Comparison of ENCODE assay signal across 1 cellular context in the genomic region with DNA sequence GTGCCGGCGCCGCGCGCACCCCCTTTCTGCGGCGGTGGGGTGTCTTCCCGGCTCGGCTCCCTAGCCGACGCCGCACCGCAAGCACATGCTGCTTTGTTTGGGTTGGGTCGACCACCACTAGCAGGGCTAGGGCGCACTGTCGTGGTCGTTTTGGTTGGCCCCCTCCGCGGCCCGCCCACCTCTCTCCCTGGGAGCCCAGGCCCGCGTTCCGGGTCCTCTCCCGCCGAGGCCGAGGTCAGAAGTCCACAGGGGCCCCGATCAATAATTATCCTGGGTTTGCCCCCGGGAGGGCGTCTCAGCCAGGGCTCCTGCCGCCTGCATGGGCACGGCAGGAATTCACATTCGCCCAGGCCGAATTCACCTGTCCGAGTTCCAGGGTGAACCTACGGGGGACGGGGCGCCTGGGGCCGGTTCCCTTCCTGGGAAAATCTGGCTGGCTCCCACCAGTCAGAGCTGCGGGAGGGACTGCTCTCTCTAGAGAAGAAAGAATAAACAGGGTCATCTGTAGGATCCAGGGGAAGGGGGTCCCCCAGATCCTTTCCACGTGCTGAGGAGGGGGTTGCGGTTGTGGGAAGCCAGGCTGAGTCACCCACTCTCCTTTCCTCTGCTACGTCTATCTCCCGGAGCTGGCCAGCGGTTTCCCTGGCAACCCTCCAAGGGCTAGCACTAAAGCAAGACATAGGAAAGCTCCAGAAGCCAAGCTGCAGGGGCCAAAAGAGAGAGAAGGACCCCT.
A peak's percentile ranks its signal among the peaks of the same experiment; 100 is the strongest.
TF ChIP-seq lines count a peak whose summit lies in the region.

No MANE protein-coding gene starts in this region.

TF ChIP-seq in K562, 482 proteins besides CTCF, POLR2A, EP300 and RAD21 (continued from another document and continues in another):
- TF ChIP-seq, protein P1, sequence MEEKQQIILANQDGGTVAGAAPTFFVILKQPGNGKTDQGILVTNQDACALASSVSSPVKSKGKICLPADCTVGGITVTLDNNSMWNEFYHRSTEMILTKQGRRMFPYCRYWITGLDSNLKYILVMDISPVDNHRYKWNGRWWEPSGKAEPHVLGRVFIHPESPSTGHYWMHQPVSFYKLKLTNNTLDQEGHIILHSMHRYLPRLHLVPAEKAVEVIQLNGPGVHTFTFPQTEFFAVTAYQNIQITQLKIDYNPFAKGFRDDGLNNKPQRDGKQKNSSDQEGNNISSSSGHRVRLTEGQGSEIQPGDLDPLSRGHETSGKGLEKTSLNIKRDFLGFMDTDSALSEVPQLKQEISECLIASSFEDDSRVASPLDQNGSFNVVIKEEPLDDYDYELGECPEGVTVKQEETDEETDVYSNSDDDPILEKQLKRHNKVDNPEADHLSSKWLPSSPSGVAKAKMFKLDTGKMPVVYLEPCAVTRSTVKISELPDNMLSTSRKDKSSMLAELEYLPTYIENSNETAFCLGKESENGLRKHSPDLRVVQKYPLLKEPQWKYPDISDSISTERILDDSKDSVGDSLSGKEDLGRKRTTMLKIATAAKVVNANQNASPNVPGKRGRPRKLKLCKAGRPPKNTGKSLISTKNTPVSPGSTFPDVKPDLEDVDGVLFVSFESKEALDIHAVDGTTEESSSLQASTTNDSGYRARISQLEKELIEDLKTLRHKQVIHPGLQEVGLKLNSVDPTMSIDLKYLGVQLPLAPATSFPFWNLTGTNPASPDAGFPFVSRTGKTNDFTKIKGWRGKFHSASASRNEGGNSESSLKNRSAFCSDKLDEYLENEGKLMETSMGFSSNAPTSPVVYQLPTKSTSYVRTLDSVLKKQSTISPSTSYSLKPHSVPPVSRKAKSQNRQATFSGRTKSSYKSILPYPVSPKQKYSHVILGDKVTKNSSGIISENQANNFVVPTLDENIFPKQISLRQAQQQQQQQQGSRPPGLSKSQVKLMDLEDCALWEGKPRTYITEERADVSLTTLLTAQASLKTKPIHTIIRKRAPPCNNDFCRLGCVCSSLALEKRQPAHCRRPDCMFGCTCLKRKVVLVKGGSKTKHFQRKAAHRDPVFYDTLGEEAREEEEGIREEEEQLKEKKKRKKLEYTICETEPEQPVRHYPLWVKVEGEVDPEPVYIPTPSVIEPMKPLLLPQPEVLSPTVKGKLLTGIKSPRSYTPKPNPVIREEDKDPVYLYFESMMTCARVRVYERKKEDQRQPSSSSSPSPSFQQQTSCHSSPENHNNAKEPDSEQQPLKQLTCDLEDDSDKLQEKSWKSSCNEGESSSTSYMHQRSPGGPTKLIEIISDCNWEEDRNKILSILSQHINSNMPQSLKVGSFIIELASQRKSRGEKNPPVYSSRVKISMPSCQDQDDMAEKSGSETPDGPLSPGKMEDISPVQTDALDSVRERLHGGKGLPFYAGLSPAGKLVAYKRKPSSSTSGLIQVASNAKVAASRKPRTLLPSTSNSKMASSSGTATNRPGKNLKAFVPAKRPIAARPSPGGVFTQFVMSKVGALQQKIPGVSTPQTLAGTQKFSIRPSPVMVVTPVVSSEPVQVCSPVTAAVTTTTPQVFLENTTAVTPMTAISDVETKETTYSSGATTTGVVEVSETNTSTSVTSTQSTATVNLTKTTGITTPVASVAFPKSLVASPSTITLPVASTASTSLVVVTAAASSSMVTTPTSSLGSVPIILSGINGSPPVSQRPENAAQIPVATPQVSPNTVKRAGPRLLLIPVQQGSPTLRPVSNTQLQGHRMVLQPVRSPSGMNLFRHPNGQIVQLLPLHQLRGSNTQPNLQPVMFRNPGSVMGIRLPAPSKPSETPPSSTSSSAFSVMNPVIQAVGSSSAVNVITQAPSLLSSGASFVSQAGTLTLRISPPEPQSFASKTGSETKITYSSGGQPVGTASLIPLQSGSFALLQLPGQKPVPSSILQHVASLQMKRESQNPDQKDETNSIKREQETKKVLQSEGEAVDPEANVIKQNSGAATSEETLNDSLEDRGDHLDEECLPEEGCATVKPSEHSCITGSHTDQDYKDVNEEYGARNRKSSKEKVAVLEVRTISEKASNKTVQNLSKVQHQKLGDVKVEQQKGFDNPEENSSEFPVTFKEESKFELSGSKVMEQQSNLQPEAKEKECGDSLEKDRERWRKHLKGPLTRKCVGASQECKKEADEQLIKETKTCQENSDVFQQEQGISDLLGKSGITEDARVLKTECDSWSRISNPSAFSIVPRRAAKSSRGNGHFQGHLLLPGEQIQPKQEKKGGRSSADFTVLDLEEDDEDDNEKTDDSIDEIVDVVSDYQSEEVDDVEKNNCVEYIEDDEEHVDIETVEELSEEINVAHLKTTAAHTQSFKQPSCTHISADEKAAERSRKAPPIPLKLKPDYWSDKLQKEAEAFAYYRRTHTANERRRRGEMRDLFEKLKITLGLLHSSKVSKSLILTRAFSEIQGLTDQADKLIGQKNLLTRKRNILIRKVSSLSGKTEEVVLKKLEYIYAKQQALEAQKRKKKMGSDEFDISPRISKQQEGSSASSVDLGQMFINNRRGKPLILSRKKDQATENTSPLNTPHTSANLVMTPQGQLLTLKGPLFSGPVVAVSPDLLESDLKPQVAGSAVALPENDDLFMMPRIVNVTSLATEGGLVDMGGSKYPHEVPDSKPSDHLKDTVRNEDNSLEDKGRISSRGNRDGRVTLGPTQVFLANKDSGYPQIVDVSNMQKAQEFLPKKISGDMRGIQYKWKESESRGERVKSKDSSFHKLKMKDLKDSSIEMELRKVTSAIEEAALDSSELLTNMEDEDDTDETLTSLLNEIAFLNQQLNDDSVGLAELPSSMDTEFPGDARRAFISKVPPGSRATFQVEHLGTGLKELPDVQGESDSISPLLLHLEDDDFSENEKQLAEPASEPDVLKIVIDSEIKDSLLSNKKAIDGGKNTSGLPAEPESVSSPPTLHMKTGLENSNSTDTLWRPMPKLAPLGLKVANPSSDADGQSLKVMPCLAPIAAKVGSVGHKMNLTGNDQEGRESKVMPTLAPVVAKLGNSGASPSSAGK (IDR thresholded peaks at IDR 0.05), result peak; percentile 59
- TF ChIP-seq HNRNPL (IDR thresholded peaks at IDR 0.05; ENCODE audit: low read depth, low read length) (0 out of 2 replicates have a peak, but pooled peaks have one; percentile 33), ESRRA (IDR thresholded peaks at IDR 0.05; ENCODE audit: borderline replicate concordance, low read depth) (peak; percentile 67), POLR2G (IDR thresholded peaks at IDR 0.05; ENCODE audit: low read depth, low read length) (peak; percentile 86), ELF2 (CRISPR knock-in tag; IDR thresholded peaks at IDR 0.05) (peak; percentile 83; the same call in 1 of the 2 replicates), ARNT (IDR thresholded peaks at IDR 0.05) (peak in 1 of 2 experiments; percentile 30; a peak in 1 of 4 replicates), SRSF3 (IDR thresholded peaks at IDR 0.05; ENCODE audit: insufficient read depth, low read length) (0 out of 2 replicates have a peak, but pooled peaks have one; percentile 57), RBM14 (IDR thresholded peaks at IDR 0.05; ENCODE audit: borderline replicate concordance, insufficient read depth, low read depth, low read length) (peak; percentile 69; the same call in 1 of the 2 replicates), CBFA2T3 (IDR thresholded peaks at IDR 0.05) (no peak), ZNF197 (CRISPR knock-in tag; IDR thresholded peaks at IDR 0.05; ENCODE audit: low read depth) (0 out of 2 replicates have a peak, but pooled peaks have one; percentile 64), SPI1 (IDR thresholded peaks at IDR 0.05; ENCODE audit: borderline replicate concordance, low read depth, low read length) (no peak), MTA1 (IDR thresholded peaks at IDR 0.05; ENCODE audit: borderline replicate concordance) (peak; percentile 74; the same call in 1 of the 2 replicates), KAT7 (CRISPR knock-in tag; IDR thresholded peaks at IDR 0.05; ENCODE audit: borderline replicate concordance) (0 out of 2 replicates have a peak, but pooled peaks have one; percentile 43), ZNF695 (CRISPR knock-in tag; IDR thresholded peaks at IDR 0.05) (no peak), PTBP1 (IDR thresholded peaks at IDR 0.05; ENCODE audit: low read depth, low read length) (0 out of 2 replicates have a peak, but pooled peaks have one; percentile 62), GTF2F1 (IDR thresholded peaks at IDR 0.05; ENCODE audit: low read depth, low read length) (peak; percentile 27; the same call in 1 of the 2 replicates)
- TF ChIP-seq, protein P2, sequence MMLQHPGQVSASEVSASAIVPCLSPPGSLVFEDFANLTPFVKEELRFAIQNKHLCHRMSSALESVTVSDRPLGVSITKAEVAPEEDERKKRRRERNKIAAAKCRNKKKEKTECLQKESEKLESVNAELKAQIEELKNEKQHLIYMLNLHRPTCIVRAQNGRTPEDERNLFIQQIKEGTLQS (IDR thresholded peaks at IDR 0.05), result peak; percentile 90
- TF ChIP-seq, protein P2 (CRISPR knock-in tag; conservative IDR thresholded peaks at IDR 0.05), result 0 out of 2 replicates have a peak, but pooled peaks have one; percentile 77
- TF ChIP-seq, protein P3, sequence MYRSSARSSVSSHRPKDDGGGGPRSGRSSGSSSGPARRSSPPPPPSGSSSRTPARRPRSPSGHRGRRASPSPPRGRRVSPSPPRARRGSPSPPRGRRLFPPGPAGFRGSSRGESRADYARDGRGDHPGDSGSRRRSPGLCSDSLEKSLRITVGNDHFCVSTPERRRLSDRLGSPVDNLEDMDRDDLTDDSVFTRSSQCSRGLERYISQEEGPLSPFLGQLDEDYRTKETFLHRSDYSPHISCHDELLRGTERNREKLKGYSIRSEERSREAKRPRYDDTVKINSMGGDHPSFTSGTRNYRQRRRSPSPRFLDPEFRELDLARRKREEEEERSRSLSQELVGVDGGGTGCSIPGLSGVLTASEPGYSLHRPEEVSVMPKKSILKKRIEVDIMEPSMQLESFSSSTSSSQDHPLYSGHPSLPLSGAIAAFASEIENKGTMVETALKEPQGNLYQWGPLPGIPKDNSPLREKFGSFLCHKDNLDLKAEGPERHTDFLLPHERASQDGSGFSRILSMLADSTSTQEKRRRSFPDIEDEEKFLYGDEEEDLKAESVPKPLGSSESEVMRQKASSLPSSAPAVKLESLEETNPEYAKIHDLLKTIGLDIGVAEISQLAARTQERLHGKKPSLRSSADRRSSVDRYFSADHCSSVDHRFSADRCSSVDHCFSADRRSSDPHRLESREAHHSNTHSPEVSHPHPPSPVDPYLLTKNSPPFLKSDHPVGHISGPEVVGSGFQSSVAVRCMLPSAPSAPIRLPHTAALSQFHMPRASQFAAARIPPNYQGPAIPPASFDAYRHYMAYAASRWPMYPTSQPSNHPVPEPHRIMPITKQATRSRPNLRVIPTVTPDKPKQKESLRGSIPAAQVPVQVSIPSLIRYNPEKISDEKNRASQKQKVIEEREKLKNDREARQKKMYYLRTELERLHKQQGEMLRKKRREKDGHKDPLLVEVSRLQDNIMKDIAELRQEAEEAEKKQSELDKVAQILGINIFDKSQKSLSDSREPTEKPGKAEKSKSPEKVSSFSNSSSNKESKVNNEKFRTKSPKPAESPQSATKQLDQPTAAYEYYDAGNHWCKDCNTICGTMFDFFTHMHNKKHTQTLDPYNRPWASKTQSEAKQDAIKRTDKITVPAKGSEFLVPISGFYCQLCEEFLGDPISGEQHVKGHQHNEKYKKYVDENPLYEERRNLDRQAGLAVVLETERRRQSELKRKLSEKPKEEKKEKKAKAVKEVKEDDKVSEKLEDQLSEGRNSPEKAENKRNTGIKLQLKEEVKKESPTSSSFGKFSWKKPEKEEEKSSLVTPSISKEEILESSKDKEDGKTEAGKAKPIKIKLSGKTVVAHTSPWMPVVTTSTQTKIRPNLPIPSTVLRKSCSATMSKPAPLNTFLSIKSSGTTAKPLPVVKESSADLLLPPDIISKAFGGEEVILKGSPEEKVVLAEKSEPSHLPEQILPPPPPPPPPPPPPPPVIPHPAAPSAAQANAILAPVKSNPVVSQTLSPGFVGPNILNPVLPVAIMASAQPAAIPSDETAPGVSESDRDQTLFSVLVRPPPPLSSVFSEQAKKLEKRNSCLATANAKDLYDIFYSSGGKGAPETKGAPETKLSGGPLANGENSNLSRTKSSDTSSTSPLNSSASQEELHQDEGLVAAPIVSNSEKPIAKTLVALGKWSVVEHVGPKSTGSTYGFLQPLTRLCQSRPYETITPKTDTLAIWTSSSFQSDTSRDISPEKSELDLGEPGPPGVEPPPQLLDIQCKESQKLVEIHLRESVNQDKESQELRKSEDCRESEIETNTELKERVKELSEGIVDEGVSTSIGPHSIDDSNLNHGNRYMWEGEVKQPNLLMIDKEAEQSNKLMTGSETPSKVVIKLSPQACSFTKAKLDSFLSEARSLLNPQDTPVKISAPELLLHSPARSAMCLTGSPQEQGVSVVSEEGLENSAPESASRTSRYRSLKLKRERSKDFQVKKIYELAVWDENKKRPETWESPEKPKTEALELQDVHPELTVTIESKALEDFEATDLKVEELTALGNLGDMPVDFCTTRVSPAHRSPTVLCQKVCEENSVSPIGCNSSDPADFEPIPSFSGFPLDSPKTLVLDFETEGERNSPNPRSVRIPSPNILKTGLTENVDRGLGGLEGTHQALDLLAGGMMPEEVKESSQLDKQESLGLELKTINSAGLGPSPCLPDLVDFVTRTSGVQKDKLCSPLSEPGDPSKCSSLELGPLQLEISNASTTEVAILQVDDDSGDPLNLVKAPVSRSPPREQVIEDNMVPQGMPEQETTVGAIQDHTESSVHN (IDR thresholded peaks at IDR 0.05; ENCODE audit: borderline replicate concordance in 1 of 2, low read depth in 1 of 2), result 0 out of 4 replicates have a peak, but pooled peaks of 1 of the 2 experiments have one; percentile 30
- TF ChIP-seq, protein P4, sequence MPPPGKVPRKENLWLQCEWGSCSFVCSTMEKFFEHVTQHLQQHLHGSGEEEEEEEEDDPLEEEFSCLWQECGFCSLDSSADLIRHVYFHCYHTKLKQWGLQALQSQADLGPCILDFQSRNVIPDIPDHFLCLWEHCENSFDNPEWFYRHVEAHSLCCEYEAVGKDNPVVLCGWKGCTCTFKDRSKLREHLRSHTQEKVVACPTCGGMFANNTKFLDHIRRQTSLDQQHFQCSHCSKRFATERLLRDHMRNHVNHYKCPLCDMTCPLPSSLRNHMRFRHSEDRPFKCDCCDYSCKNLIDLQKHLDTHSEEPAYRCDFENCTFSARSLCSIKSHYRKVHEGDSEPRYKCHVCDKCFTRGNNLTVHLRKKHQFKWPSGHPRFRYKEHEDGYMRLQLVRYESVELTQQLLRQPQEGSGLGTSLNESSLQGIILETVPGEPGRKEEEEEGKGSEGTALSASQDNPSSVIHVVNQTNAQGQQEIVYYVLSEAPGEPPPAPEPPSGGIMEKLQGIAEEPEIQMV (tag; conservative IDR thresholded peaks at IDR 0.05; ENCODE audit: low read depth), result no peak
- TF ChIP-seq, protein P5, sequence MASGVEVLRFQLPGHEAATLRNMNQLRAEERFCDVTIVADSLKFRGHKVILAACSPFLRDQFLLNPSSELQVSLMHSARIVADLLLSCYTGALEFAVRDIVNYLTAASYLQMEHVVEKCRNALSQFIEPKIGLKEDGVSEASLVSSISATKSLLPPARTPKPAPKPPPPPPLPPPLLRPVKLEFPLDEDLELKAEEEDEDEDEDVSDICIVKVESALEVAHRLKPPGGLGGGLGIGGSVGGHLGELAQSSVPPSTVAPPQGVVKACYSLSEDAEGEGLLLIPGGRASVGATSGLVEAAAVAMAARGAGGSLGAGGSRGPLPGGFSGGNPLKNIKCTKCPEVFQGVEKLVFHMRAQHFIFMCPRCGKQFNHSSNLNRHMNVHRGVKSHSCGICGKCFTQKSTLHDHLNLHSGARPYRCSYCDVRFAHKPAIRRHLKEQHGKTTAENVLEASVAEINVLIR (CRISPR knock-in tag; IDR thresholded peaks at IDR 0.05), result 0 out of 2 replicates have a peak, but pooled peaks have one; percentile 10
- TF ChIP-seq, protein P6, sequence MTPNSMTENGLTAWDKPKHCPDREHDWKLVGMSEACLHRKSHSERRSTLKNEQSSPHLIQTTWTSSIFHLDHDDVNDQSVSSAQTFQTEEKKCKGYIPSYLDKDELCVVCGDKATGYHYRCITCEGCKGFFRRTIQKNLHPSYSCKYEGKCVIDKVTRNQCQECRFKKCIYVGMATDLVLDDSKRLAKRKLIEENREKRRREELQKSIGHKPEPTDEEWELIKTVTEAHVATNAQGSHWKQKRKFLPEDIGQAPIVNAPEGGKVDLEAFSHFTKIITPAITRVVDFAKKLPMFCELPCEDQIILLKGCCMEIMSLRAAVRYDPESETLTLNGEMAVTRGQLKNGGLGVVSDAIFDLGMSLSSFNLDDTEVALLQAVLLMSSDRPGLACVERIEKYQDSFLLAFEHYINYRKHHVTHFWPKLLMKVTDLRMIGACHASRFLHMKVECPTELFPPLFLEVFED (CRISPR knock-in tag; conservative IDR thresholded peaks at IDR 0.05), result 0 out of 2 replicates have a peak, but pooled peaks have one; percentile 9
